17 cellular contexts compared by ENCODE assay signal in genomic region chr4:188162698-188163097, GRCh38. TPM values are rescaled to one million over a fixed set of nuclear protein-coding genes. Genes with fewer than 3 reads are reported as not detected.
A peak's percentile ranks its signal among the peaks of the same experiment; 100 is the strongest.
DNase-seq lines count a peak whose midpoint lies in the region; ATAC-seq and TF ChIP-seq lines count a peak whose summit lies in the region.
"Had no signal": no experiment of that assay in that cellular context is flagged by ENCODE, and none has a peak within 500 bp of the region (broad histone marks: within the 10 kb centered on the region; RNA-seq: fewer than 3 reads in every experiment).

No MANE protein-coding gene starts in this region.

- ATAC-seq in activated CD8-positive, alpha-beta memory T cell treated with anti-CD3 and anti-CD28 coated beads, Interleukin-2, amount 10 ng/mL, durations not matched to agents 7 days and 5 days = no peak
- ATAC-seq in left lobe of liver = no peak

- no peak for DNase-seq in activated CD8-positive, alpha-beta memory T cell treated with anti-CD3 and anti-CD28 coated beads, Interleukin-2, amount 10 ng/mL, durations not matched to agents 7 days and 5 days
- no peak for DNase-seq in activated CD8-positive, alpha-beta memory T cell treated with anti-CD3 and anti-CD28 coated beads, Interleukin-2, amount 50 U/mL, for 48 hours
- peak; percentile 77 for DNase-seq in islet precursor cell
- no peak for DNase-seq in NCI-H2081 treated with DMSO at 0.1 percent for 48 hours (lab: John Stamatoyannopoulos, UW)
- DNase-seq in left lobe of liver (ENCODE audit: low spot score) = no peak
- no peak for DNase-seq in NCI-H2107 (lab: John Stamatoyannopoulos, UW)
- no peak for DNase-seq in activated naive CD4-positive, alpha-beta T cell treated with anti-CD3 and anti-CD28 coated beads, Interleukin-2, amount 10 ng/mL, durations not matched to agents 7 days and 5 days
- DNase-seq: 8988T; CD4-positive, alpha-beta memory T cell; GDM1; H9 had no signal

- H3K4me1 Mint-ChIP-seq in activated CD8-positive, alpha-beta memory T cell treated with anti-CD3 and anti-CD28 coated beads, Interleukin-2, amount 10 ng/mL, durations not matched to agents 7 days and 5 days = no peaks in the 10 kb centered on the region
- H3K4me1 Mint-ChIP-seq in activated naive CD4-positive, alpha-beta T cell treated with anti-CD3 and anti-CD28 coated beads, Interleukin-2, amount 10 ng/mL, durations not matched to agents 7 days and 5 days = no peaks in the 10 kb centered on the region
- H3K4me1 Mint-ChIP-seq: CD14-positive monocyte; CD4-positive, alpha-beta memory T cell; IgD-negative memory B cell had no signal

- H3K27ac ChIP-seq in VCaP = peak overlapping the region; percentile 75
- H3K27ac ChIP-seq: BLaER1 had no signal

- no peak for TF ChIP-seq CTCF in VCaP (conservative IDR thresholded peaks at IDR 0.05)

- H3K27me3 Mint-ChIP-seq in activated CD8-positive, alpha-beta memory T cell treated with anti-CD3 and anti-CD28 coated beads, Interleukin-2, amount 10 ng/mL, durations not matched to agents 7 days and 5 days = no peaks in the 10 kb centered on the region
- no peaks in the 10 kb centered on the region for H3K27me3 Mint-ChIP-seq in activated naive CD4-positive, alpha-beta T cell treated with anti-CD3 and anti-CD28 coated beads, Interleukin-2, amount 10 ng/mL, durations not matched to agents 7 days and 5 days
- H3K27me3 Mint-ChIP-seq: CD4-positive, alpha-beta memory T cell; IgD-negative memory B cell had no signal

- CTCF ChIA-PET in activated CD8-positive, alpha-beta memory T cell treated with anti-CD3 and anti-CD28 coated beads, Interleukin-2, amount 10 ng/mL, durations not matched to agents 7 days and 5 days (lab: Charles Lee) = no interaction called here
- CTCF ChIA-PET in activated naive CD4-positive, alpha-beta T cell treated with anti-CD3 and anti-CD28 coated beads, Interleukin-2, amount 10 ng/mL, durations not matched to agents 7 days and 5 days (lab: Charles Lee) = no interaction called here

- H3K4me3 Mint-ChIP-seq in activated CD8-positive, alpha-beta memory T cell treated with anti-CD3 and anti-CD28 coated beads, Interleukin-2, amount 10 ng/mL, durations not matched to agents 7 days and 5 days = no peak overlapping the region
- no peak overlapping the region for H3K4me3 Mint-ChIP-seq in activated naive CD4-positive, alpha-beta T cell treated with anti-CD3 and anti-CD28 coated beads, Interleukin-2, amount 10 ng/mL, durations not matched to agents 7 days and 5 days
- H3K4me3 Mint-ChIP-seq: CD14-positive monocyte; CD4-positive, alpha-beta memory T cell; H9; IgD-negative memory B cell had no signal

- H3K9me3 Mint-ChIP-seq in activated CD8-positive, alpha-beta memory T cell treated with anti-CD3 and anti-CD28 coated beads, Interleukin-2, amount 10 ng/mL, durations not matched to agents 7 days and 5 days (ENCODE audit: low read depth) = peaks cover 4% of the 10 kb centered on the region
- H3K9me3 Mint-ChIP-seq in activated naive CD4-positive, alpha-beta T cell treated with anti-CD3 and anti-CD28 coated beads, Interleukin-2, amount 10 ng/mL, durations not matched to agents 7 days and 5 days = peaks cover 18% of the 10 kb centered on the region
- H3K9me3 Mint-ChIP-seq: H9 had no signal

- H3K27ac Mint-ChIP-seq in activated CD8-positive, alpha-beta memory T cell treated with anti-CD3 and anti-CD28 coated beads, Interleukin-2, amount 10 ng/mL, durations not matched to agents 7 days and 5 days = peak overlapping the region; percentile 54
- no peak overlapping the region for H3K27ac Mint-ChIP-seq in activated naive CD4-positive, alpha-beta T cell treated with anti-CD3 and anti-CD28 coated beads, Interleukin-2, amount 10 ng/mL, durations not matched to agents 7 days and 5 days
- H3K27ac Mint-ChIP-seq: CD14-positive monocyte; CD4-positive, alpha-beta memory T cell; H9; IgD-negative memory B cell had no signal

- no peaks in the 10 kb centered on the region for H3K36me3 Mint-ChIP-seq in activated CD8-positive, alpha-beta memory T cell treated with anti-CD3 and anti-CD28 coated beads, Interleukin-2, amount 10 ng/mL, durations not matched to agents 7 days and 5 days
- no peaks in the 10 kb centered on the region for H3K36me3 Mint-ChIP-seq in activated naive CD4-positive, alpha-beta T cell treated with anti-CD3 and anti-CD28 coated beads, Interleukin-2, amount 10 ng/mL, durations not matched to agents 7 days and 5 days
- H3K36me3 Mint-ChIP-seq: CD14-positive monocyte; CD4-positive, alpha-beta memory T cell; IgD-negative memory B cell had no signal

RNA-seq across cellular contexts. Expression of gene TRIML1, which starts 23.5 kb away (rescaled TPM):
- total RNA-seq in activated CD8-positive, alpha-beta memory T cell treated with anti-CD3 and anti-CD28 coated beads, Interleukin-2, amount 10 ng/mL, durations not matched to agents 7 days and 5 days = not detected
- total RNA-seq in left lobe of liver = not detected
- total RNA-seq: A673; CD4-positive, alpha-beta memory T cell; H1; H9 had no signal

RNA-seq across cellular contexts. Expression of gene TRIML2, which starts 53.3 kb away (rescaled TPM):
- total RNA-seq in activated CD8-positive, alpha-beta memory T cell treated with anti-CD3 and anti-CD28 coated beads, Interleukin-2, amount 10 ng/mL, durations not matched to agents 7 days and 5 days = not detected
- not detected for total RNA-seq in left lobe of liver
- total RNA-seq: CD4-positive, alpha-beta memory T cell had no signal
